In genomic region chr11:12800032-12800671, GRCh38 we compare ENCODE assay signal across 10 cellular contexts.
DNase-seq lines count a peak whose midpoint lies in the region; ATAC-seq and TF ChIP-seq lines count a peak whose summit lies in the region.
"Had no signal": no experiment of that assay in that cellular context is flagged by ENCODE, and none has a peak within 500 bp of the region (broad histone marks: within the 10 kb centered on the region; RNA-seq: fewer than 3 reads in every experiment).

No MANE protein-coding gene starts in this region.

- no TSS peak for BruUV-seq in Calu3 (replicated peaks; lab: Mats Ljungman, UMichigan)

- H3K9ac ChIP-seq in colonic mucosa (ENCODE audit: low read depth in 2 of 2, low read length in 2 of 2) = peak overlapping the region in 1 of 2 donors; percentile 38

- H3K9me3 Mint-ChIP-seq in Calu3 (ENCODE audit: low read depth, unreplicated experiment) = no peaks in the 10 kb centered on the region
- H3K9me3 Mint-ChIP-seq: stimulated activated naive CD8-positive, alpha-beta T cell treated with anti-CD3 and anti-CD28 coated beads, Interleukin-15, Interleukin-2, amounts not matched to agents 100 ng/mL and 50 ng/mL, for 24 hours had no signal

- H3K36me3 ChIP-seq in colonic mucosa = no peaks in the 10 kb centered on the region
- H3K36me3 ChIP-seq in mucosa of descending colon (ENCODE audit: low read depth) = no peaks in the 10 kb centered on the region

- peak overlapping the region; percentile 96 for H3K27ac Mint-ChIP-seq in Calu3 (ENCODE audit: unreplicated experiment)
- H3K27ac Mint-ChIP-seq: stimulated activated naive CD8-positive, alpha-beta T cell treated with anti-CD3 and anti-CD28 coated beads, Interleukin-15, Interleukin-2, amounts not matched to agents 100 ng/mL and 50 ng/mL, for 24 hours had no signal

- intact Hi-C loops in Calu3 (cut with micrococcal nuclease; ENCODE audit: unreplicated experiment) = loop anchor here (5.0 to 10.0 kb wide), 4 partner anchors 48 to 195 kb away; no protein-coding TSS in a partner anchor
- intact Hi-C loops in colonic mucosa (cut with DNase I) = loop anchor here (5.0 kb wide), 1 partner anchor 118 kb away; no protein-coding TSS in a partner anchor
- intact Hi-C loops in mucosa of descending colon (cut with DNase I, micrococcal nuclease) = loop anchor here in 1 of 2 donors (10.0 kb wide), 1 partner anchor 125 kb away; the partner anchor contains the start of gene TEAD1

- no peaks in the 10 kb centered on the region for H3K9me3 ChIP-seq in colonic mucosa
- H3K9me3 ChIP-seq in mucosa of descending colon = no peaks in the 10 kb centered on the region

- peak overlapping the region; percentile 15 for H3K27ac ChIP-seq in colonic mucosa

- H3K27me3 Mint-ChIP-seq in Calu3 (ENCODE audit: unreplicated experiment) = no peaks in the 10 kb centered on the region

- H3K4me3 ChIP-seq in colonic mucosa (no peak overlapping the region), mucosa of descending colon (no peak overlapping the region)

- CTCF ChIA-PET in Calu3 (lab: Charles Lee) = interaction anchor here (0.5 to 0.9 kb wide), 7 partner anchors 10 to 915 kb away, joined by 3 to 6 read pairs (median 4); no protein-coding TSS in a partner anchor

- TF ChIP-seq CTCF in Calu3 (IDR thresholded peaks at IDR 0.05; ENCODE audit: unreplicated experiment) = no peak
- TF ChIP-seq CTCF in colonic mucosa (IDR thresholded peaks at IDR 0.05) = no peak
- no peak for TF ChIP-seq CTCF in mucosa of descending colon (IDR thresholded peaks at IDR 0.05)

- H3K4me3 Mint-ChIP-seq in Calu3 (ENCODE audit: low read depth, unreplicated experiment) = peak overlapping the region; percentile 68
- H3K4me3 Mint-ChIP-seq: stimulated activated naive CD8-positive, alpha-beta T cell treated with anti-CD3 and anti-CD28 coated beads, Interleukin-15, Interleukin-2, amounts not matched to agents 100 ng/mL and 50 ng/mL, for 24 hours had no signal

- peaks cover 45% of the 10 kb centered on the region for H3K36me3 Mint-ChIP-seq in Calu3 (ENCODE audit: insufficient read depth, unreplicated experiment)

- H3K4me1 Mint-ChIP-seq in Calu3 (ENCODE audit: low read depth, unreplicated experiment) = peaks cover 86% of the 10 kb centered on the region

- H3K27me3 ChIP-seq in colonic mucosa = no peaks in the 10 kb centered on the region

- peak; percentile 65 for DNase-seq in Calu3
- DNase-seq in NCI-H2029 (lab: John Stamatoyannopoulos, UW) = peak; percentile 58
- peak; percentile 48 for DNase-seq in colonic mucosa
- peak in 1 of 3 donors; percentile 33 for DNase-seq in mucosa of descending colon
- no peak for DNase-seq in GF-D8 (lab: John Stamatoyannopoulos, UW)
- DNase-seq: NCI-H446 treated with DMSO at 0.1 percent for 48 hours had no signal

- ATAC-seq in mucosa of descending colon (peak; percentile 70), GM18909 (IDR thresholded peaks at IDR 0.05; ENCODE audit: poor library complexity, unreplicated experiment) (no peak), GM18870 (IDR thresholded peaks at IDR 0.05; ENCODE audit: unreplicated experiment) (no peak), HG02970 (IDR thresholded peaks at IDR 0.05; ENCODE audit: low FRiP score, unreplicated experiment) (no peak)

- H3K4me1 ChIP-seq in colonic mucosa = peaks cover 24% of the 10 kb centered on the region
- H3K4me1 ChIP-seq in mucosa of descending colon (ENCODE audit: low read depth) = peaks cover 35% of the 10 kb centered on the region
